ENCODE assay signal across 1 cellular context in the genomic region with DNA sequence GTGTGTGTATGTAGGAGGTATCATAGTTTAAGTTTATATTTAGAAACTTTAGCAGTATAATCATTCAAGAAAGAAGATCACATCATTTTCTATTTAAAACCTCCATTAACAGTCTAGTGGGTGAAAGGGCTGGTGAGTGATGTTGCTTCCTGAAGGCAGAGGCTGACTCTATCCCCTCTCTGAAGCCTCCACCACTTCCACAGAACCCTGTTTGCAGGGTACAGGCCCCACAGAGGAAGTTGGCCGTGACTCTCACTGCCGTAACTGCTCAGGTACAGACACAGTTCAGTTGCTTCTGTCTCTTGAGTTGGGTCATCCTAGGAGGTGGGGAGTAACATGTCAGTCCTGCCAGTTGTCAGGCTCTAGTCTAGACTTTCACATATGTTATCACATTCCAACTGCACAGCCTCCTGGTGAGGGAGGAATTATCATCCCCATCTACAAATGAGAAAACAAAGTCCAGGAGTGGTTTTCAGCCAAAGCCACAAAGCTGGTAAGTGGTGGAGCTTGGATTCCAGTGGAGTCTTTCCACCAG.
A peak's percentile ranks its signal among the peaks of the same experiment; 100 is the strongest.
TF ChIP-seq lines count a peak whose summit lies in the region.

No MANE protein-coding gene starts in this region.

TF ChIP-seq in HepG2, 621 proteins besides CTCF, POLR2A, EP300 and RAD21 (continued from another document):
- TF ChIP-seq, protein P1, sequence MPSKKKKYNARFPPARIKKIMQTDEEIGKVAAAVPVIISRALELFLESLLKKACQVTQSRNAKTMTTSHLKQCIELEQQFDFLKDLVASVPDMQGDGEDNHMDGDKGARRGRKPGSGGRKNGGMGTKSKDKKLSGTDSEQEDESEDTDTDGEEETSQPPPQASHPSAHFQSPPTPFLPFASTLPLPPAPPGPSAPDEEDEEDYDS (CRISPR knock-in tag; IDR thresholded peaks at IDR 0.05) = no peak
- no peak for TF ChIP-seq GATA4 (IDR thresholded peaks at IDR 0.05; ENCODE audit: borderline replicate concordance, low read depth)
- TF ChIP-seq, protein P2, sequence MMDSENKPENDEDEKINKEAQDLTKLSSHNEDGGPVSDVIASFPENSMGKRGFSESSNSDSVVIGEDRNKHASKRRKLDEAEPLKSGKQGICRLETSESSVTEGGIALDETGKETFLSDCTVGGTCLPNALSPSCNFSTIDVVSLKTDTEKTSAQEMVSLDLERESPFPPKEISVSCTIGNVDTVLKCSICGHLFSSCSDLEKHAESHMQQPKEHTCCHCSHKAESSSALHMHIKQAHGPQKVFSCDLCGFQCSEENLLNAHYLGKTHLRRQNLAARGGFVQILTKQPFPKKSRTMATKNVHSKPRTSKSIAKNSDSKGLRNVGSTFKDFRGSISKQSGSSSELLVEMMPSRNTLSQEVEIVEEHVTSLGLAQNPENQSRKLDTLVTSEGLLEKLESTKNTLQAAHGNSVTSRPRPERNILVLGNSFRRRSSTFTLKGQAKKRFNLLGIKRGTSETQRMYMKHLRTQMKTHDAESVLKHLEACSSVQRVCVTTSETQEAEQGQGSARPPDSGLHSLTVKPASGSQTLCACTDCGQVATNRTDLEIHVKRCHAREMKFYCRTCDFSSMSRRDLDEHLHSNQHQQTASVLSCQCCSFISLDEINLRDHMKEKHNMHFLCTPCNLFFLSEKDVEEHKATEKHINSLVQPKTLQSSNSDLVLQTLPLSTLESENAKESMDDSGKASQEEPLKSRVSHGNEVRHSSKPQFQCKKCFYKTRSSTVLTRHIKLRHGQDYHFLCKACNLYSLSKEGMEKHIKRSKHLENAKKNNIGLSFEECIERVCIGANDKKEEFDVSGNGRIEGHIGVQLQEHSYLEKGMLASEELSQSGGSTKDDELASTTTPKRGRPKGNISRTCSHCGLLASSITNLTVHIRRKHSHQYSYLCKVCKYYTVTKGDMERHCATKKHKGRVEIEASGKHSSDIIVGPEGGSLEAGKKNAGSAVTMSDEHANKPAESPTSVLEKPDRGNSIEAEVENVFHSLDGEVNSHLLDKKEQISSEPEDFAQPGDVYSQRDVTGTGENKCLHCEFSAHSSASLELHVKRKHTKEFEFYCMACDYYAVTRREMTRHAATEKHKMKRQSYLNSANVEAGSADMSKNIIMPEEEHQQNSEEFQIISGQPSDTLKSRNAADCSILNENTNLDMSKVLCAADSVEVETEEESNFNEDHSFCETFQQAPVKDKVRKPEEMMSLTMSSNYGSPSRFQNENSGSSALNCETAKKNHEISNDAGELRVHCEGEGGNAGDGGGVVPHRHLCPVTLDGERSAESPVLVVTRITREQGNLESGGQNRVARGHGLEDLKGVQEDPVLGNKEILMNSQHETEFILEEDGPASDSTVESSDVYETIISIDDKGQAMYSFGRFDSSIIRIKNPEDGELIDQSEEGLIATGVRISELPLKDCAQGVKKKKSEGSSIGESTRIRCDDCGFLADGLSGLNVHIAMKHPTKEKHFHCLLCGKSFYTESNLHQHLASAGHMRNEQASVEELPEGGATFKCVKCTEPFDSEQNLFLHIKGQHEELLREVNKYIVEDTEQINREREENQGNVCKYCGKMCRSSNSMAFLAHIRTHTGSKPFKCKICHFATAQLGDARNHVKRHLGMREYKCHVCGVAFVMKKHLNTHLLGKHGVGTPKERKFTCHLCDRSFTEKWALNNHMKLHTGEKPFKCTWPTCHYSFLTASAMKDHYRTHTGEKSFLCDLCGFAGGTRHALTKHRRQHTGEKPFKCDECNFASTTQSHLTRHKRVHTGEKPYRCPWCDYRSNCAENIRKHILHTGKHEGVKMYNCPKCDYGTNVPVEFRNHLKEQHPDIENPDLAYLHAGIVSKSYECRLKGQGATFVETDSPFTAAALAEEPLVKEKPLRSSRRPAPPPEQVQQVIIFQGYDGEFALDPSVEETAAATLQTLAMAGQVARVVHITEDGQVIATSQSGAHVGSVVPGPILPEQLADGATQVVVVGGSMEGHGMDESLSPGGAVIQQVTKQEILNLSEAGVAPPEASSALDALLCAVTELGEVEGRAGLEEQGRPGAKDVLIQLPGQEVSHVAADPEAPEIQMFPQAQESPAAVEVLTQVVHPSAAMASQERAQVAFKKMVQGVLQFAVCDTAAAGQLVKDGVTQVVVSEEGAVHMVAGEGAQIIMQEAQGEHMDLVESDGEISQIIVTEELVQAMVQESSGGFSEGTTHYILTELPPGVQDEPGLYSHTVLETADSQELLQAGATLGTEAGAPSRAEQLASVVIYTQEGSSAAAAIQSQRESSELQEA (CRISPR knock-in tag; IDR thresholded peaks at IDR 0.05; ENCODE audit: not compliant biosample characterization) = no peak
- no peak for TF ChIP-seq ZSCAN22 (CRISPR knock-in tag; IDR thresholded peaks at IDR 0.05)
- 0 out of 2 replicates have a peak, but pooled peaks have one; percentile 79 for TF ChIP-seq ZNF136 (CRISPR knock-in tag; IDR thresholded peaks at IDR 0.05; ENCODE audit: low read depth)
- 0 out of 2 replicates have a peak, but pooled peaks have one; percentile 9 for TF ChIP-seq PHF8 (CRISPR knock-in tag; IDR thresholded peaks at IDR 0.05)
